ENCODE assay signal across 11 cellular contexts in the genomic region with DNA sequence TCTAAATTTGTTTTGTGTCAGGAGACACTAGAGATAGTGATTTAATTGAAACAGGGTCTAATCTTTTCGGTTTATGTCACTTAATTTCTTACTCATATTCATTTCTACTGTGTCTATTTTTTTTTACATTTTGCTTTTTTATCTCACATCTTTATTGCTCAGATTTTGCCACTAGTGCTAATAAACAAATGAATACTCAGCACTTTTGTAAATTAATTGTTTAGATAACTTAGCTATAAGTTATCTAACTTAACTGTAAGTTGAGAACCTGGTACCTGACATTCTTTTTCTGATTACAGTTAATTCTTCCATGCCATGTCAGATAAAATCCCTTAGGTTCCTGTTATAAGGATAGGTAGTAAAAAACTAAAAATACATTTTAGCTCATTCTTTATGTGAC. TPM values are rescaled to one million over a fixed set of nuclear protein-coding genes. Genes with fewer than 3 reads are reported as not detected.
"Had no signal": no experiment of that assay in that cellular context is flagged by ENCODE, and none has a peak within 500 bp of the region (broad histone marks: within the 10 kb centered on the region; RNA-seq: fewer than 3 reads in every experiment).

No MANE protein-coding gene starts in this region.

- H3K9ac ChIP-seq: GM23248 had no signal

- ATAC-seq: HCT116 had no signal

- H3K9me3 ChIP-seq: HAP-1 had no signal

- H3K4me1 ChIP-seq: HAP-1 had no signal

- H3K27ac ChIP-seq: GM23248, HL-60 had no signal

- H3K4me3 ChIP-seq: GM23248, HAP-1 had no signal

- DNase-seq: GM23248, GOT3, H7, HFFc6, KG1 had no signal

- H3K36me3 ChIP-seq: HAP-1 had no signal

- H2AFZ ChIP-seq: GM23248 had no signal

RNA-seq across cellular contexts. Expression of gene OR5M8, which starts 22.1 kb away (rescaled TPM):
- total RNA-seq: GM23248, H4, H7, HFFc6, HT1080 had no signal
- polyA plus RNA-seq: GM23248, IgD-negative memory B cell had no signal

RNA-seq across cellular contexts. Expression of gene OR5M11, which starts 29.8 kb away (rescaled TPM):
- total RNA-seq: GM23248, H4, H7, HFFc6, HT1080 had no signal
- polyA plus RNA-seq: GM23248, IgD-negative memory B cell had no signal

RNA-seq across cellular contexts. Expression of gene OR5M3, which starts 40.1 kb away (rescaled TPM):
- total RNA-seq: GM23248, H4, H7, HFFc6, HT1080 had no signal
- polyA plus RNA-seq: GM23248, IgD-negative memory B cell had no signal
